ENCODE assay signal across 15 cellular contexts in genomic region chr11:73137262-73137941, GRCh38. TPM values are rescaled to one million over a fixed set of nuclear protein-coding genes. Genes with fewer than 3 reads are reported as not detected.
DNase-seq lines count a peak whose midpoint lies in the region; ATAC-seq, FAIRE-seq and TF ChIP-seq lines count a peak whose summit lies in the region.
"Had no signal": no experiment of that assay in that cellular context is flagged by ENCODE, and none has a peak within 500 bp of the region (broad histone marks: within the 10 kb centered on the region; RNA-seq: fewer than 3 reads in every experiment).

No MANE protein-coding gene starts in this region.

- no peaks in the 10 kb centered on the region for H3K27me3 ChIP-seq in left ventricle myocardium inferior (ENCODE audit: low read depth)

- no peak for FAIRE-seq in D721Med (lab: Jason Lieb, UNC)

- no peak overlapping the region for H3K27ac Mint-ChIP-seq in activated naive CD8-positive, alpha-beta T cell treated with anti-CD3 and anti-CD28 coated beads, Interleukin-2, amount 50 U/mL, for 24 hours
- H3K27ac Mint-ChIP-seq in type B pancreatic cell, result no peak overlapping the region

- peaks cover 47% of the 10 kb centered on the region for H3K4me1 Mint-ChIP-seq in activated naive CD8-positive, alpha-beta T cell treated with anti-CD3 and anti-CD28 coated beads, Interleukin-2, amount 50 U/mL, for 24 hours
- peaks cover 14% of the 10 kb centered on the region for H3K4me1 Mint-ChIP-seq in type B pancreatic cell (ENCODE audit: unreplicated experiment)

- H3K4me3 Mint-ChIP-seq in activated naive CD8-positive, alpha-beta T cell treated with anti-CD3 and anti-CD28 coated beads, Interleukin-2, amount 50 U/mL, for 24 hours, result peak overlapping the region; percentile 10
- H3K4me3 Mint-ChIP-seq in type B pancreatic cell, result no peak overlapping the region

- no peaks in the 10 kb centered on the region for H3K9me3 ChIP-seq in left ventricle myocardium inferior (replicated peaks)

- H3K9me3 Mint-ChIP-seq in activated naive CD8-positive, alpha-beta T cell treated with anti-CD3 and anti-CD28 coated beads, Interleukin-2, amount 50 U/mL, for 24 hours, result no peaks in the 10 kb centered on the region
- H3K9me3 Mint-ChIP-seq in type B pancreatic cell, result no peaks in the 10 kb centered on the region

- H3K36me3 ChIP-seq in left ventricle myocardium inferior, result peaks cover 31% of the 10 kb centered on the region

- H3K36me3 Mint-ChIP-seq in activated naive CD8-positive, alpha-beta T cell treated with anti-CD3 and anti-CD28 coated beads, Interleukin-2, amount 50 U/mL, for 24 hours (ENCODE audit: low read depth), result peaks cover 44% of the 10 kb centered on the region
- peaks cover 15% of the 10 kb centered on the region for H3K36me3 Mint-ChIP-seq in type B pancreatic cell

- ATAC-seq in left ventricle myocardium superior, result no peak
- ATAC-seq in activated naive CD8-positive, alpha-beta T cell treated with anti-CD3 and anti-CD28 coated beads, Interleukin-2, amount 50 U/mL, for 24 hours, result no peak
- ATAC-seq in HG03378 (IDR thresholded peaks at IDR 0.05; ENCODE audit: unreplicated experiment), result no peak
- ATAC-seq: naive thymus-derived CD4-positive, alpha-beta T cell; Panc1 had no signal

- H3K27ac ChIP-seq in left ventricle myocardium inferior (replicated peaks), result peak overlapping the region; percentile 98

- DNase-seq in left ventricle myocardium inferior, result no peak
- no peak for DNase-seq in left ventricle myocardium superior
- DNase-seq in MV-4-11 (lab: John Stamatoyannopoulos, UW), result peak; percentile 74
- no peak for DNase-seq in activated naive CD8-positive, alpha-beta T cell treated with anti-CD3 and anti-CD28 coated beads, Interleukin-2, amount 50 U/mL, for 24 hours
- no peak for DNase-seq in type B pancreatic cell (ENCODE audit: extremely low spot score, unreplicated experiment)
- DNase-seq in germinal center (ENCODE audit: low spot score), result no peak
- DNase-seq in D721Med (ENCODE audit: insufficient read length, low spot score), result no peak
- DNase-seq: ACHN; activated CD8-positive, alpha-beta memory T cell treated with anti-CD3 and anti-CD28 coated beads, Interleukin-2, amount 50 U/mL, for 48 hours; anterior cingulate cortex; glutamatergic neuron; naive thymus-derived CD4-positive, alpha-beta T cell; trophoblast cell had no signal

- TF ChIP-seq CTCF in left ventricle myocardium inferior (IDR thresholded peaks at IDR 0.05; ENCODE audit: borderline replicate concordance) (no peak), type B pancreatic cell (conservative IDR thresholded peaks at IDR 0.05) (peak; percentile 51), D721Med (IDR thresholded peaks at IDR 0.05; ENCODE audit: insufficient read depth, missing control alignments) (no peak)

- intact Hi-C loops in left ventricle myocardium inferior (cut with micrococcal nuclease) (no loop called here), left ventricle myocardium superior (cut with micrococcal nuclease) (no loop called here)

- no peak overlapping the region for H3K4me3 ChIP-seq in left ventricle myocardium inferior

- H3K4me1 ChIP-seq in left ventricle myocardium inferior, result peaks cover 67% of the 10 kb centered on the region

- H3K27me3 Mint-ChIP-seq in activated naive CD8-positive, alpha-beta T cell treated with anti-CD3 and anti-CD28 coated beads, Interleukin-2, amount 50 U/mL, for 24 hours, result no peaks in the 10 kb centered on the region
- no peaks in the 10 kb centered on the region for H3K27me3 Mint-ChIP-seq in type B pancreatic cell
- H3K27me3 Mint-ChIP-seq: naive thymus-derived CD4-positive, alpha-beta T cell had no signal

RNA-seq across cellular contexts. Expression of gene FCHSD2, which starts 4.7 kb away (rescaled TPM):
- total RNA-seq in left ventricle myocardium inferior (43.4 TPM), left ventricle myocardium superior (32.7 TPM), type B pancreatic cell (ENCODE audit: low replicate concordance) (30.8 and 32.0 TPM in 2 replicates)
